Comparison of ENCODE assay signal across 8 cellular contexts in genomic region chr14:64755661-64756265, GRCh38. TPM values are rescaled to one million over a fixed set of nuclear protein-coding genes. Genes with fewer than 3 reads are reported as not detected.
DNase-seq lines count a peak whose midpoint lies in the region; ATAC-seq and TF ChIP-seq lines count a peak whose summit lies in the region.

No MANE protein-coding gene starts in this region.

- H3K4me3 ChIP-seq in Peyer's patch (no peak overlapping the region), OCI-LY7 (ENCODE audit: low read depth, low read length, poor library complexity, severe bottlenecking) (no peak overlapping the region), H7 (ENCODE audit: insufficient read depth, low read depth, low read length) (no peak overlapping the region)

- no peaks in the 10 kb centered on the region for H3K9me3 ChIP-seq in Peyer's patch
- no peaks in the 10 kb centered on the region for H3K9me3 ChIP-seq in OCI-LY7 (ENCODE audit: low read length)

- ATAC-seq in HG02763 (IDR thresholded peaks at IDR 0.05; ENCODE audit: unreplicated experiment) (no peak), GM21390 (IDR thresholded peaks at IDR 0.05; ENCODE audit: unreplicated experiment) (no peak)

- BruUV-seq in OCI-LY7 (replicated peaks; lab: Mats Ljungman, UMichigan): no TSS peak

- TF ChIP-seq POLR2A in Peyer's patch (IDR thresholded peaks at IDR 0.05): peak in 1 of 2 donors; percentile 12

- TF ChIP-seq CTCF in Peyer's patch (IDR thresholded peaks at IDR 0.05): no peak
- TF ChIP-seq CTCF in OCI-LY7 (conservative IDR thresholded peaks at IDR 0.05; ENCODE audit: low read length): no peak

- H3K9me2 ChIP-seq in OCI-LY7 (ENCODE audit: insufficient read depth, low read length): no peaks in the 10 kb centered on the region

- H2AFZ ChIP-seq in OCI-LY7 (ENCODE audit: low read length): no peak overlapping the region

- H3K79me2 ChIP-seq in OCI-LY7 (ENCODE audit: insufficient read depth, low read depth, low read length): no peaks in the 10 kb centered on the region

- CTCF ChIA-PET in OCI-LY7 (lab: Charles Lee; ENCODE audit: unreplicated experiment): no interaction called here

- H3K27ac ChIP-seq in Peyer's patch (peak overlapping the region in 1 of 4 donors; percentile 15), OCI-LY7 (ENCODE audit: low read depth, low read length, poor library complexity, severe bottlenecking) (no peak overlapping the region)

- POLR2A ChIA-PET in OCI-LY7 (lab: Charles Lee): no interaction called here

- H3K27me3 ChIP-seq in Peyer's patch (no peaks in the 10 kb centered on the region), H7 (ENCODE audit: control insufficient read depth, insufficient read depth, low read length) (no peaks in the 10 kb centered on the region)

- H3K36me3 ChIP-seq in Peyer's patch: no peaks in the 10 kb centered on the region
- no peaks in the 10 kb centered on the region for H3K36me3 ChIP-seq in OCI-LY7 (ENCODE audit: insufficient read depth, low read length)
- no peaks in the 10 kb centered on the region for H3K36me3 ChIP-seq in H7 (replicated peaks; ENCODE audit: control insufficient read depth, insufficient read depth, low read length)

- H4K20me1 ChIP-seq in OCI-LY7 (ENCODE audit: insufficient read depth, low read length): no peaks in the 10 kb centered on the region

- intact Hi-C loops in OCI-LY7 (cut with micrococcal nuclease; ENCODE audit: unreplicated experiment): no loop called here

- peaks cover 0 to 18% (median 0%) of the 10 kb centered on the region in 4 donors for H3K4me1 ChIP-seq in Peyer's patch
- H3K4me1 ChIP-seq in OCI-LY7 (ENCODE audit: insufficient read depth, low read length, poor library complexity, severe bottlenecking): no peaks in the 10 kb centered on the region

- H3K4me2 ChIP-seq in OCI-LY7 (ENCODE audit: low read length): no peak overlapping the region

- peak; percentile 58 for DNase-seq in DMS79 treated with DMSO at 0.1 percent for 48 hours (lab: John Stamatoyannopoulos, UW)
- peak; percentile 18 to 82 (median 74) for DNase-seq in Peyer's patch
- DNase-seq in activated T-helper 9 cell treated with anti-CD3 and anti-CD28 coated beads, Interleukin-2, amount 50 U/mL, for 16 hours (ENCODE audit: low read depth): peak; percentile 73
- DNase-seq in renal cortical epithelial cell (ENCODE audit: low read depth): peak; percentile 39
- DNase-seq in OCI-LY7 (ENCODE audit: low spot score): no peak
- DNase-seq in H7: no peak

RNA-seq across cellular contexts. Expression of gene PLEKHG3, which starts 51.5 kb away (rescaled TPM):
- total RNA-seq in Peyer's patch (10 to 100 TPM; 18.2 to 45.5 (median 31.5) TPM), renal cortical epithelial cell (68.9 and 119 TPM in 2 replicates), OCI-LY7 (2022) (not detected in 2 replicates)
- not detected in 2 replicates for total RNA-seq in OCI-LY7 (2014; rRNA removed; shearing (Covaris generic))
- 36.7 and 47.0 TPM in 2 replicates for total RNA-seq in H7 (2014; rRNA removed; shearing (Covaris generic))

Comparison
In these comparisons a context has a peak if more than half of its experiments do, and no peak if none do; other contexts are left out.
1. DNase-seq: peak in DMS79 treated with DMSO at 0.1 percent for 48 hours (single experiment), Peyer's patch (3 of 3), activated T-helper 9 cell treated with anti-CD3 and anti-CD28 coated beads, Interleukin-2, amount 50 U/mL, for 16 hours (single experiment) and renal cortical epithelial cell (single experiment); none in OCI-LY7 (single experiment) and H7 (single experiment).
2. RNA of gene PLEKHG3, which starts 51.5 kb away (total RNA-seq): 68.9 to 119 TPM in renal cortical epithelial cell, 36.7 to 47.0 TPM in H7 and 18.2 to 45.5 TPM in Peyer's patch; not detected in OCI-LY7; every median in the first group is over 10 times any median in the second.